Comparison of ENCODE assay signal across 1 cellular context in the genomic region with DNA sequence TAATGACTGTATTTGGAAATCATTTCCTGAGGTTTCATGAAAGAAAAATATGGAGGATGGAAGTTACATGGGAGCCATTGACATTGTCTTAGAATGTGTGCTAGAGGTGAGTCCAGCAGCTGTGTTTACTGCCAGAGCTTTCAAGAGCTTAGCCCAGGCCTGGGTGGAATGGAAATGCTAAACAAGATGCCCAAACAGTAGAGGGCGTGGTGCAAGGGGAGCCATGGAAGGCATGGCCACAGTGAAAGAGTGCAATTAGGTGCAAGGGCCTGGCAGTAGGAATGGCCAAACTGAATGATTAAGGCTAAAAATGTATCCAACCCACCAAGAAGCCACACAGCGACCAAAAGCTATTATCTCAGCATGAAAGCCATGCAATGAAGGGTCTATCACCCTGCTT.
TF ChIP-seq lines count a peak whose summit lies in the region.

No MANE protein-coding gene starts in this region.

TF ChIP-seq in HCT116, 20 proteins besides CTCF, POLR2A, EP300 and RAD21 (continued from another document):
- TF ChIP-seq, protein P1, sequence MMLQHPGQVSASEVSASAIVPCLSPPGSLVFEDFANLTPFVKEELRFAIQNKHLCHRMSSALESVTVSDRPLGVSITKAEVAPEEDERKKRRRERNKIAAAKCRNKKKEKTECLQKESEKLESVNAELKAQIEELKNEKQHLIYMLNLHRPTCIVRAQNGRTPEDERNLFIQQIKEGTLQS (IDR thresholded peaks at IDR 0.05), result no peak
- no peak for TF ChIP-seq JUND (IDR thresholded peaks at IDR 0.05)
- TF ChIP-seq POLR2AphosphoS5 (IDR thresholded peaks at IDR 0.05; ENCODE audit: low read depth, low read length), result no peak
